10 cellular contexts compared by ENCODE assay signal in genomic region chr18:70195014-70195614, GRCh38. TPM values are rescaled to one million over a fixed set of nuclear protein-coding genes. Genes with fewer than 3 reads are reported as not detected.
DNase-seq lines count a peak whose midpoint lies in the region; ATAC-seq and TF ChIP-seq lines count a peak whose summit lies in the region.
"Had no signal": no experiment of that assay in that cellular context is flagged by ENCODE, and none has a peak within 500 bp of the region (broad histone marks: within the 10 kb centered on the region; RNA-seq: fewer than 3 reads in every experiment).

No MANE protein-coding gene starts in this region.

- H3K27ac Mint-ChIP-seq in activated CD8-positive, alpha-beta T cell treated with anti-CD3 and anti-CD28 coated beads for 36 hours, result peak overlapping the region; percentile 73
- no peak overlapping the region for H3K27ac Mint-ChIP-seq in activated CD8-positive, alpha-beta T cell treated with anti-CD3 and anti-CD28 coated beads, Interleukin-2, amount 10 ng/mL, durations not matched to agents 7 days and 5 days
- H3K27ac Mint-ChIP-seq in naive B cell, result peak overlapping the region in 5 of 6 donors; percentile 10 to 67 (median 43)

- peaks cover 36% of the 10 kb centered on the region for H3K4me1 Mint-ChIP-seq in activated CD8-positive, alpha-beta T cell treated with anti-CD3 and anti-CD28 coated beads for 36 hours (ENCODE audit: low read depth)
- peaks cover 8% of the 10 kb centered on the region for H3K4me1 Mint-ChIP-seq in activated CD8-positive, alpha-beta T cell treated with anti-CD3 and anti-CD28 coated beads, Interleukin-2, amount 10 ng/mL, durations not matched to agents 7 days and 5 days (ENCODE audit: low read depth)
- peaks cover 7% of the 10 kb centered on the region in 3 donors for H3K4me1 Mint-ChIP-seq in naive B cell

- H3K4me3 Mint-ChIP-seq in activated CD8-positive, alpha-beta T cell treated with anti-CD3 and anti-CD28 coated beads for 36 hours, result no peak overlapping the region
- H3K4me3 Mint-ChIP-seq in activated CD8-positive, alpha-beta T cell treated with anti-CD3 and anti-CD28 coated beads, Interleukin-2, amount 10 ng/mL, durations not matched to agents 7 days and 5 days, result no peak overlapping the region
- H3K4me3 Mint-ChIP-seq in naive B cell, result peak overlapping the region in 1 of 8 donors; percentile 7

- intact Hi-C loops in activated CD8-positive, alpha-beta T cell treated with anti-CD3 and anti-CD28 coated beads for 36 hours (cut with micrococcal nuclease), result loop anchor here (5.0 to 10.0 kb wide), 2 partner anchors 100 to 237 kb away; no protein-coding TSS in a partner anchor

- DNase-seq in activated CD8-positive, alpha-beta T cell treated with anti-CD3 and anti-CD28 coated beads for 36 hours, result no peak
- DNase-seq in activated CD8-positive, alpha-beta T cell treated with anti-CD3 and anti-CD28 coated beads, Interleukin-2, amount 10 ng/mL, durations not matched to agents 7 days and 5 days, result no peak
- DNase-seq in naive B cell, result no peak
- DNase-seq in DMS53 (lab: John Stamatoyannopoulos, UW), result no peak
- DNase-seq in hippocampal formation (lab: John Stamatoyannopoulos, UW), result no peak
- DNase-seq: activated effector memory CD4-positive, alpha-beta T cell treated with anti-CD3 and anti-CD28 coated beads, Interleukin-2, amount 50 U/mL, for 16 hours; GF-D8 had no signal

- peaks cover 48% of the 10 kb centered on the region for H3K36me3 Mint-ChIP-seq in activated CD8-positive, alpha-beta T cell treated with anti-CD3 and anti-CD28 coated beads for 36 hours (ENCODE audit: low read depth)
- H3K36me3 Mint-ChIP-seq in activated CD8-positive, alpha-beta T cell treated with anti-CD3 and anti-CD28 coated beads, Interleukin-2, amount 10 ng/mL, durations not matched to agents 7 days and 5 days (ENCODE audit: low read depth), result peaks cover 65% of the 10 kb centered on the region
- H3K36me3 Mint-ChIP-seq in naive B cell, result peaks cover 9 to 29% of the 10 kb centered on the region in 2 donors

- POLR2A ChIA-PET in activated CD8-positive, alpha-beta T cell treated with anti-CD3 and anti-CD28 coated beads for 36 hours (lab: Charles Lee), result interaction anchor here (0.6 to 1.8 kb wide), 2 partner anchors 10 to 323 kb away, joined by 3 to 9 read pairs; partner anchors contain the start of gene RTTN
- POLR2A ChIA-PET in activated CD8-positive, alpha-beta T cell treated with anti-CD3 and anti-CD28 coated beads, Interleukin-2, amount 10 ng/mL, durations not matched to agents 7 days and 5 days (lab: Charles Lee), result interaction anchor here (1.7 kb wide), 1 partner anchor 11 kb away, joined by 7 read pairs; no protein-coding TSS in a partner anchor

- no peaks in the 10 kb centered on the region for H3K9me3 Mint-ChIP-seq in activated CD8-positive, alpha-beta T cell treated with anti-CD3 and anti-CD28 coated beads for 36 hours
- no peaks in the 10 kb centered on the region for H3K9me3 Mint-ChIP-seq in activated CD8-positive, alpha-beta T cell treated with anti-CD3 and anti-CD28 coated beads, Interleukin-2, amount 10 ng/mL, durations not matched to agents 7 days and 5 days (ENCODE audit: insufficient read depth)
- no peaks in the 10 kb centered on the region for H3K9me3 Mint-ChIP-seq in naive B cell

- CTCF ChIA-PET in activated CD8-positive, alpha-beta T cell treated with anti-CD3 and anti-CD28 coated beads for 36 hours (lab: Charles Lee), result interaction anchor here (0.6 to 4.4 kb wide), 24 partner anchors 8 to 1506 kb away, joined by 3 to 40 read pairs (median 4); partner anchors contain the start of gene RTTN
- CTCF ChIA-PET in activated CD8-positive, alpha-beta T cell treated with anti-CD3 and anti-CD28 coated beads, Interleukin-2, amount 10 ng/mL, durations not matched to agents 7 days and 5 days (lab: Charles Lee), result interaction anchor here (0.6 to 3.8 kb wide), 25 partner anchors 8 to 296 kb away, joined by 3 to 29 read pairs (median 4); partner anchors contain the start of gene RTTN

- no peak for ATAC-seq in activated CD8-positive, alpha-beta T cell treated with anti-CD3 and anti-CD28 coated beads for 36 hours
- ATAC-seq in activated CD8-positive, alpha-beta T cell treated with anti-CD3 and anti-CD28 coated beads, Interleukin-2, amount 10 ng/mL, durations not matched to agents 7 days and 5 days, result no peak
- ATAC-seq in HG02571 (IDR thresholded peaks at IDR 0.05; ENCODE audit: unreplicated experiment), result peak; percentile 51
- peak; percentile 38 for ATAC-seq in HG03457 (IDR thresholded peaks at IDR 0.05; ENCODE audit: unreplicated experiment)
- ATAC-seq in naive B cell (ENCODE audit: low read depth in 2 of 2), result peak; percentile 43 to 67
- ATAC-seq in GM19455 (IDR thresholded peaks at IDR 0.05; ENCODE audit: unreplicated experiment), result no peak

- no peaks in the 10 kb centered on the region for H3K27me3 Mint-ChIP-seq in activated CD8-positive, alpha-beta T cell treated with anti-CD3 and anti-CD28 coated beads for 36 hours
- no peaks in the 10 kb centered on the region for H3K27me3 Mint-ChIP-seq in activated CD8-positive, alpha-beta T cell treated with anti-CD3 and anti-CD28 coated beads, Interleukin-2, amount 10 ng/mL, durations not matched to agents 7 days and 5 days (ENCODE audit: low read depth)
- no peaks in the 10 kb centered on the region for H3K27me3 Mint-ChIP-seq in naive B cell

- TF ChIP-seq CTCF in activated CD8-positive, alpha-beta T cell treated with anti-CD3 and anti-CD28 coated beads for 36 hours (IDR thresholded peaks at IDR 0.05), result no peak

RNA-seq across cellular contexts. Expression of gene RTTN, which starts 10.4 kb away (rescaled TPM):
- 10 to 100 TPM; 27.0 to 27.2 TPM for total RNA-seq in activated CD8-positive, alpha-beta T cell treated with anti-CD3 and anti-CD28 coated beads for 36 hours
- total RNA-seq in activated CD8-positive, alpha-beta T cell treated with anti-CD3 and anti-CD28 coated beads, Interleukin-2, amount 10 ng/mL, durations not matched to agents 7 days and 5 days, result 10 to 100 TPM; 30.1 to 30.8 TPM
- 1 to 10 TPM; 3.1 to 9.2 (median 3.8) TPM for polyA plus RNA-seq in naive B cell (ENCODE audit: low read depth in 6 of 6)

Comparison
In these comparisons a context has a peak if more than half of its experiments do, and no peak if none do; other contexts are left out.
1. ATAC-seq: peak in HG02571 (single experiment), HG03457 (single experiment) and naive B cell (2 of 2); none in activated CD8-positive, alpha-beta T cell treated with anti-CD3 and anti-CD28 coated beads for 36 hours (single experiment), activated CD8-positive, alpha-beta T cell treated with anti-CD3 and anti-CD28 coated beads, Interleukin-2, amount 10 ng/mL, durations not matched to agents 7 days and 5 days (single experiment) and GM19455 (single experiment).